ENCODE assay signal across 1 cellular context in the genomic region with DNA sequence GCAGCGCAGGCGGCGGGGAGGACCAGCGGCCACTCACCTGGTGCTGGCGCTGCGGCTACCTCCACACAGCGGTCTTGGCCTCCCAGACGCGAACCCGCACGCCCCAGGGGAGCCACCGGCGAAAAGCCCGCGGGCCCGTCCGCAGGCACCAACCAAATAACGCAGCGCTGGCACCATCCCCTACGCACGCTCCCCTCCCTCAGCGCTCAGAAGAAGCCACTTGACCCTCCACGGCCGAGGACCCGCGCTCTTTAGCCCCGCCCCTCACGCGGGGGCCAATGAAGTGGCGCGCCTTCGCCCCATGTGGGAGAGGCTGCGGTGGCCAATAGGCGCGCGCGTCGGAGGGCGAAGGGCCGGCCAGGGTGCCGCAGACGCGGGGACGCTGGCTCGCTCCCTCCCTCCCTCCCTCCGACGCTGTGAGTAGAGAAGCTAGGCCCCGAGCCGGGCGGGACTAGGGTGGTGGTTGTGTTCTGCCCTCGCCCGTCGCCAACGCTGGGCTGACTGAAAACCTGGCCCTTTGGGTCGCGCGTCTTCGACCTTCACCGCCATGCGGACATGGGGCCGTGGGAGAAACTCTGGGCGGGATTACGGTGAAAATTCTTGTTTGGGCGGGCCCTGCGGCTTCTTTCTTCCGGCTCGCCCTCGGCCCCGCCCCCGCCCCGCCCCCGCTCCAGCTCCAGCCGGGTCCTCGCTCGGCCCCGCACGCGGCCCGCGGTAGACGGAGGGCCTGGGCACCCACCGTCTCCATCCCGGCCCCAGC.
TF ChIP-seq lines count a peak whose summit lies in the region.

A gene with protein sequence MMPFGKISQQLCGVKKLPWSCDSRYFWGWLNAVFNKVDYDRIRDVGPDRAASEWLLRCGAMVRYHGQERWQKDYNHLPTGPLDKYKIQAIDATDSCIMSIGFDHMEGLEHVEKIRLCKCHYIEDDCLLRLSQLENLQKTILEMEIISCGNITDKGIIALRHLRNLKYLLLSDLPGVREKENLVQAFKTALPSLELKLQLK (plus strand): TSS at position 351 of the 760 bp plus-strand sequence. CDS start 9,164 bp downstream, outside the sequence.
A gene (minus strand): TSS at position 256 of the 760 bp plus-strand sequence. CDS start 79 bp downstream, at position 177.

TF ChIP-seq in GM12878, 131 proteins besides CTCF, POLR2A, EP300 and RAD21 (continued from another document and continues in another):
- TF ChIP-seq, protein P1, sequence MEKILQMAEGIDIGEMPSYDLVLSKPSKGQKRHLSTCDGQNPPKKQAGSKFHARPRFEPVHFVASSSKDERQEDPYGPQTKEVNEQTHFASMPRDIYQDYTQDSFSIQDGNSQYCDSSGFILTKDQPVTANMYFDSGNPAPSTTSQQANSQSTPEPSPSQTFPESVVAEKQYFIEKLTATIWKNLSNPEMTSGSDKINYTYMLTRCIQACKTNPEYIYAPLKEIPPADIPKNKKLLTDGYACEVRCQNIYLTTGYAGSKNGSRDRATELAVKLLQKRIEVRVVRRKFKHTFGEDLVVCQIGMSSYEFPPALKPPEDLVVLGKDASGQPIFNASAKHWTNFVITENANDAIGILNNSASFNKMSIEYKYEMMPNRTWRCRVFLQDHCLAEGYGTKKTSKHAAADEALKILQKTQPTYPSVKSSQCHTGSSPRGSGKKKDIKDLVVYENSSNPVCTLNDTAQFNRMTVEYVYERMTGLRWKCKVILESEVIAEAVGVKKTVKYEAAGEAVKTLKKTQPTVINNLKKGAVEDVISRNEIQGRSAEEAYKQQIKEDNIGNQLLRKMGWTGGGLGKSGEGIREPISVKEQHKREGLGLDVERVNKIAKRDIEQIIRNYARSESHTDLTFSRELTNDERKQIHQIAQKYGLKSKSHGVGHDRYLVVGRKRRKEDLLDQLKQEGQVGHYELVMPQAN (conservative IDR thresholded peaks at IDR 0.05), result peak; percentile 72
- peak; percentile 82 for TF ChIP-seq NR2F1 (conservative IDR thresholded peaks at IDR 0.05)
- TF ChIP-seq DPF2 (IDR thresholded peaks at IDR 0.05), result peak; percentile 68; the same call in 1 of the 2 replicates
- TF ChIP-seq, protein P2, sequence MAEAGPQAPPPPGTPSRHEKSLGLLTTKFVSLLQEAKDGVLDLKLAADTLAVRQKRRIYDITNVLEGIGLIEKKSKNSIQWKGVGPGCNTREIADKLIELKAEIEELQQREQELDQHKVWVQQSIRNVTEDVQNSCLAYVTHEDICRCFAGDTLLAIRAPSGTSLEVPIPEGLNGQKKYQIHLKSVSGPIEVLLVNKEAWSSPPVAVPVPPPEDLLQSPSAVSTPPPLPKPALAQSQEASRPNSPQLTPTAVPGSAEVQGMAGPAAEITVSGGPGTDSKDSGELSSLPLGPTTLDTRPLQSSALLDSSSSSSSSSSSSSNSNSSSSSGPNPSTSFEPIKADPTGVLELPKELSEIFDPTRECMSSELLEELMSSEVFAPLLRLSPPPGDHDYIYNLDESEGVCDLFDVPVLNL (IDR thresholded peaks at IDR 0.05; ENCODE audit: low read depth, low read length), result 0 out of 2 replicates have a peak, but pooled peaks have one; percentile 22
- 0 out of 2 replicates have a peak, but pooled peaks have one; percentile 19 for TF ChIP-seq ZBED1 (IDR thresholded peaks at IDR 0.05; ENCODE audit: borderline replicate concordance)
- peak; percentile 44; the same call in 1 of the 2 replicates for TF ChIP-seq SMAD5 (IDR thresholded peaks at IDR 0.05; ENCODE audit: low read depth)
- peak; percentile 64 for TF ChIP-seq YY1 (IDR thresholded peaks at IDR 0.05; ENCODE audit: low read depth, low read length)
- TF ChIP-seq SP1 (IDR thresholded peaks at IDR 0.05; ENCODE audit: low read depth, low read length), result peak; percentile 7
- 0 out of 2 replicates have a peak, but pooled peaks have one; percentile 27 for TF ChIP-seq TCF12 (IDR thresholded peaks at IDR 0.05; ENCODE audit: low read depth, low read length)
- peak; percentile 74; the same call in 1 of the 2 replicates for TF ChIP-seq TAF1 (IDR thresholded peaks at IDR 0.05; ENCODE audit: borderline replicate concordance, low read depth, low read length)
- TF ChIP-seq, protein P3, sequence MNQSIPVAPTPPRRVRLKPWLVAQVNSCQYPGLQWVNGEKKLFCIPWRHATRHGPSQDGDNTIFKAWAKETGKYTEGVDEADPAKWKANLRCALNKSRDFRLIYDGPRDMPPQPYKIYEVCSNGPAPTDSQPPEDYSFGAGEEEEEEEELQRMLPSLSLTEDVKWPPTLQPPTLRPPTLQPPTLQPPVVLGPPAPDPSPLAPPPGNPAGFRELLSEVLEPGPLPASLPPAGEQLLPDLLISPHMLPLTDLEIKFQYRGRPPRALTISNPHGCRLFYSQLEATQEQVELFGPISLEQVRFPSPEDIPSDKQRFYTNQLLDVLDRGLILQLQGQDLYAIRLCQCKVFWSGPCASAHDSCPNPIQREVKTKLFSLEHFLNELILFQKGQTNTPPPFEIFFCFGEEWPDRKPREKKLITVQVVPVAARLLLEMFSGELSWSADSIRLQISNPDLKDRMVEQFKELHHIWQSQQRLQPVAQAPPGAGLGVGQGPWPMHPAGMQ (IDR thresholded peaks at IDR 0.05; ENCODE audit: borderline replicate concordance), result no peak
- no peak for TF ChIP-seq MYC (IDR thresholded peaks at IDR 0.05; ENCODE audit: insufficient read depth, insufficient read length, insufficient replicate concordance, low read length, severe bottlenecking)
- peak; percentile 13; the same call in 1 of the 2 replicates for TF ChIP-seq BACH1 (IDR thresholded peaks at IDR 0.05; ENCODE audit: borderline replicate concordance)
- TF ChIP-seq MTA2 (IDR thresholded peaks at IDR 0.05; ENCODE audit: low read depth), result no peak
- TF ChIP-seq, protein P4, sequence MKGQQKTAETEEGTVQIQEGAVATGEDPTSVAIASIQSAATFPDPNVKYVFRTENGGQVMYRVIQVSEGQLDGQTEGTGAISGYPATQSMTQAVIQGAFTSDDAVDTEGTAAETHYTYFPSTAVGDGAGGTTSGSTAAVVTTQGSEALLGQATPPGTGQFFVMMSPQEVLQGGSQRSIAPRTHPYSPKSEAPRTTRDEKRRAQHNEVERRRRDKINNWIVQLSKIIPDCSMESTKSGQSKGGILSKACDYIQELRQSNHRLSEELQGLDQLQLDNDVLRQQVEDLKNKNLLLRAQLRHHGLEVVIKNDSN (IDR thresholded peaks at IDR 0.05; ENCODE audit: borderline replicate concordance, extremely low read length, insufficient read depth, low read depth, low read length), result peak; percentile 88
- no peak for TF ChIP-seq GABPA (IDR thresholded peaks at IDR 0.05; ENCODE audit: low read depth)
- 0 out of 2 replicates have a peak, but pooled peaks have one; percentile 46 for TF ChIP-seq ASH2L (IDR thresholded peaks at IDR 0.05; ENCODE audit: borderline replicate concordance, low read depth)
- TF ChIP-seq EGR1 (IDR thresholded peaks at IDR 0.05; ENCODE audit: borderline replicate concordance in 1 of 2, low read depth in 2 of 2, low read length in 2 of 2), result peak in 1 of 2 experiments; percentile 88; a peak in 2 of 3 replicates
- peak; percentile 90; the same call in 1 of the 2 replicates for TF ChIP-seq POLR2AphosphoS5 (IDR thresholded peaks at IDR 0.05; ENCODE audit: low read length)
- TF ChIP-seq WRNIP1 (IDR thresholded peaks at IDR 0.05; ENCODE audit: borderline replicate concordance, low read depth, low read length), result no peak
- TF ChIP-seq BHLHE40 (IDR thresholded peaks at IDR 0.05; ENCODE audit: borderline replicate concordance in 1 of 2, low read depth in 2 of 2, low read length in 1 of 2), result 0 out of 4 replicates have a peak, but pooled peaks of 1 of the 2 experiments have one; percentile 41
- TF ChIP-seq PML (IDR thresholded peaks at IDR 0.05; ENCODE audit: low read length), result peak; percentile 89
- peak; percentile 79 for TF ChIP-seq GATAD2B (conservative IDR thresholded peaks at IDR 0.05; ENCODE audit: low read depth)
- TF ChIP-seq, protein P5, sequence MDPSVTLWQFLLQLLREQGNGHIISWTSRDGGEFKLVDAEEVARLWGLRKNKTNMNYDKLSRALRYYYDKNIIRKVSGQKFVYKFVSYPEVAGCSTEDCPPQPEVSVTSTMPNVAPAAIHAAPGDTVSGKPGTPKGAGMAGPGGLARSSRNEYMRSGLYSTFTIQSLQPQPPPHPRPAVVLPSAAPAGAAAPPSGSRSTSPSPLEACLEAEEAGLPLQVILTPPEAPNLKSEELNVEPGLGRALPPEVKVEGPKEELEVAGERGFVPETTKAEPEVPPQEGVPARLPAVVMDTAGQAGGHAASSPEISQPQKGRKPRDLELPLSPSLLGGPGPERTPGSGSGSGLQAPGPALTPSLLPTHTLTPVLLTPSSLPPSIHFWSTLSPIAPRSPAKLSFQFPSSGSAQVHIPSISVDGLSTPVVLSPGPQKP (IDR thresholded peaks at IDR 0.05; ENCODE audit: low read depth, low read length), result no peak
- TF ChIP-seq MXI1 (IDR thresholded peaks at IDR 0.05; ENCODE audit: low read depth, low read length), result peak; percentile 59; the same call in 1 of the 2 replicates
- TF ChIP-seq IKZF2 (IDR thresholded peaks at IDR 0.05), result no peak
- peak; percentile 52; the same call in 1 of the 2 replicates for TF ChIP-seq SIN3A (IDR thresholded peaks at IDR 0.05; ENCODE audit: low read depth, low read length)
- TF ChIP-seq CREM (IDR thresholded peaks at IDR 0.05; ENCODE audit: low read depth), result 0 out of 2 replicates have a peak, but pooled peaks have one; percentile 48
- TF ChIP-seq, protein P6, sequence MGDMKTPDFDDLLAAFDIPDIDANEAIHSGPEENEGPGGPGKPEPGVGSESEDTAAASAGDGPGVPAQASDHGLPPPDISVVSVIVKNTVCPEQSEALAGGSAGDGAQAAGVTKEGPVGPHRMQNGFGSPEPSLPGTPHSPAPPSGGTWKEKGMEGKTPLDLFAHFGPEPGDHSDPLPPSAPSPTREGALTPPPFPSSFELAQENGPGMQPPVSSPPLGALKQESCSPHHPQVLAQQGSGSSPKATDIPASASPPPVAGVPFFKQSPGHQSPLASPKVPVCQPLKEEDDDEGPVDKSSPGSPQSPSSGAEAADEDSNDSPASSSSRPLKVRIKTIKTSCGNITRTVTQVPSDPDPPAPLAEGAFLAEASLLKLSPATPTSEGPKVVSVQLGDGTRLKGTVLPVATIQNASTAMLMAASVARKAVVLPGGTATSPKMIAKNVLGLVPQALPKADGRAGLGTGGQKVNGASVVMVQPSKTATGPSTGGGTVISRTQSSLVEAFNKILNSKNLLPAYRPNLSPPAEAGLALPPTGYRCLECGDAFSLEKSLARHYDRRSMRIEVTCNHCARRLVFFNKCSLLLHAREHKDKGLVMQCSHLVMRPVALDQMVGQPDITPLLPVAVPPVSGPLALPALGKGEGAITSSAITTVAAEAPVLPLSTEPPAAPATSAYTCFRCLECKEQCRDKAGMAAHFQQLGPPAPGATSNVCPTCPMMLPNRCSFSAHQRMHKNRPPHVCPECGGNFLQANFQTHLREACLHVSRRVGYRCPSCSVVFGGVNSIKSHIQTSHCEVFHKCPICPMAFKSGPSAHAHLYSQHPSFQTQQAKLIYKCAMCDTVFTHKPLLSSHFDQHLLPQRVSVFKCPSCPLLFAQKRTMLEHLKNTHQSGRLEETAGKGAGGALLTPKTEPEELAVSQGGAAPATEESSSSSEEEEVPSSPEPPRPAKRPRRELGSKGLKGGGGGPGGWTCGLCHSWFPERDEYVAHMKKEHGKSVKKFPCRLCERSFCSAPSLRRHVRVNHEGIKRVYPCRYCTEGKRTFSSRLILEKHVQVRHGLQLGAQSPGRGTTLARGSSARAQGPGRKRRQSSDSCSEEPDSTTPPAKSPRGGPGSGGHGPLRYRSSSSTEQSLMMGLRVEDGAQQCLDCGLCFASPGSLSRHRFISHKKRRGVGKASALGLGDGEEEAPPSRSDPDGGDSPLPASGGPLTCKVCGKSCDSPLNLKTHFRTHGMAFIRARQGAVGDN (IDR thresholded peaks at IDR 0.05), result peak; percentile 91
- TF ChIP-seq BMI1 (IDR thresholded peaks at IDR 0.05; ENCODE audit: borderline replicate concordance), result no peak
- no peak for TF ChIP-seq KLF5 (IDR thresholded peaks at IDR 0.05; ENCODE audit: partially characterized antibody)
- no peak for TF ChIP-seq SUZ12 (IDR thresholded peaks at IDR 0.05; ENCODE audit: unreplicated experiment)
- TF ChIP-seq CBX3 (IDR thresholded peaks at IDR 0.05; ENCODE audit: borderline replicate concordance, low read depth), result no peak
- TF ChIP-seq, protein P7, sequence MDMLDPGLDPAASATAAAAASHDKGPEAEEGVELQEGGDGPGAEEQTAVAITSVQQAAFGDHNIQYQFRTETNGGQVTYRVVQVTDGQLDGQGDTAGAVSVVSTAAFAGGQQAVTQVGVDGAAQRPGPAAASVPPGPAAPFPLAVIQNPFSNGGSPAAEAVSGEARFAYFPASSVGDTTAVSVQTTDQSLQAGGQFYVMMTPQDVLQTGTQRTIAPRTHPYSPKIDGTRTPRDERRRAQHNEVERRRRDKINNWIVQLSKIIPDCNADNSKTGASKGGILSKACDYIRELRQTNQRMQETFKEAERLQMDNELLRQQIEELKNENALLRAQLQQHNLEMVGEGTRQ (IDR thresholded peaks at IDR 0.05; ENCODE audit: borderline replicate concordance, low read depth, low read length), result peak; percentile 62
- TF ChIP-seq, protein P8, sequence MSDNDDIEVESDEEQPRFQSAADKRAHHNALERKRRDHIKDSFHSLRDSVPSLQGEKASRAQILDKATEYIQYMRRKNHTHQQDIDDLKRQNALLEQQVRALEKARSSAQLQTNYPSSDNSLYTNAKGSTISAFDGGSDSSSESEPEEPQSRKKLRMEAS (IDR thresholded peaks at IDR 0.05; ENCODE audit: low read depth, low read length), result peak; percentile 77
- TF ChIP-seq IKZF1 (conservative IDR thresholded peaks at IDR 0.05), result peak; percentile 69
- peak; percentile 68; the same call in 1 of the 2 replicates for TF ChIP-seq ESRRA (IDR thresholded peaks at IDR 0.05; ENCODE audit: low read length)
- no peak; the same call in 1 of the 2 replicates for TF ChIP-seq TARDBP (IDR thresholded peaks at IDR 0.05; ENCODE audit: borderline replicate concordance)
- 0 out of 2 replicates have a peak, but pooled peaks have one; percentile 62 for TF ChIP-seq HDAC2 (IDR thresholded peaks at IDR 0.05)
- TF ChIP-seq RBBP5 (conservative IDR thresholded peaks at IDR 0.05), result 0 out of 2 replicates have a peak, but pooled peaks have one; percentile 39
- TF ChIP-seq, protein P9, sequence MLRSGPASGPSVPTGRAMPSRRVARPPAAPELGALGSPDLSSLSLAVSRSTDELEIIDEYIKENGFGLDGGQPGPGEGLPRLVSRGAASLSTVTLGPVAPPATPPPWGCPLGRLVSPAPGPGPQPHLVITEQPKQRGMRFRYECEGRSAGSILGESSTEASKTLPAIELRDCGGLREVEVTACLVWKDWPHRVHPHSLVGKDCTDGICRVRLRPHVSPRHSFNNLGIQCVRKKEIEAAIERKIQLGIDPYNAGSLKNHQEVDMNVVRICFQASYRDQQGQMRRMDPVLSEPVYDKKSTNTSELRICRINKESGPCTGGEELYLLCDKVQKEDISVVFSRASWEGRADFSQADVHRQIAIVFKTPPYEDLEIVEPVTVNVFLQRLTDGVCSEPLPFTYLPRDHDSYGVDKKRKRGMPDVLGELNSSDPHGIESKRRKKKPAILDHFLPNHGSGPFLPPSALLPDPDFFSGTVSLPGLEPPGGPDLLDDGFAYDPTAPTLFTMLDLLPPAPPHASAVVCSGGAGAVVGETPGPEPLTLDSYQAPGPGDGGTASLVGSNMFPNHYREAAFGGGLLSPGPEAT (IDR thresholded peaks at IDR 0.05; ENCODE audit: low read depth), result 0 out of 2 replicates have a peak, but pooled peaks have one; percentile 39
- no peak for TF ChIP-seq CBX5 (IDR thresholded peaks at IDR 0.05; ENCODE audit: low read depth)
- TF ChIP-seq RFX5 (IDR thresholded peaks at IDR 0.05; ENCODE audit: low read depth, low read length), result 0 out of 2 replicates have a peak, but pooled peaks have one; percentile 27
- TF ChIP-seq SPI1 (IDR thresholded peaks at IDR 0.05; ENCODE audit: borderline replicate concordance, insufficient read depth, low read depth, low read length), result no peak
- TF ChIP-seq RAD51 (IDR thresholded peaks at IDR 0.05), result peak; percentile 66; the same call in 1 of the 2 replicates
- 0 out of 2 replicates have a peak, but pooled peaks have one; percentile 60 for TF ChIP-seq CBFB (IDR thresholded peaks at IDR 0.05; ENCODE audit: low read depth)
- peak; percentile 97 for TF ChIP-seq HDGF (IDR thresholded peaks at IDR 0.05)
